12 cellular contexts compared by ENCODE assay signal in the genomic region with DNA sequence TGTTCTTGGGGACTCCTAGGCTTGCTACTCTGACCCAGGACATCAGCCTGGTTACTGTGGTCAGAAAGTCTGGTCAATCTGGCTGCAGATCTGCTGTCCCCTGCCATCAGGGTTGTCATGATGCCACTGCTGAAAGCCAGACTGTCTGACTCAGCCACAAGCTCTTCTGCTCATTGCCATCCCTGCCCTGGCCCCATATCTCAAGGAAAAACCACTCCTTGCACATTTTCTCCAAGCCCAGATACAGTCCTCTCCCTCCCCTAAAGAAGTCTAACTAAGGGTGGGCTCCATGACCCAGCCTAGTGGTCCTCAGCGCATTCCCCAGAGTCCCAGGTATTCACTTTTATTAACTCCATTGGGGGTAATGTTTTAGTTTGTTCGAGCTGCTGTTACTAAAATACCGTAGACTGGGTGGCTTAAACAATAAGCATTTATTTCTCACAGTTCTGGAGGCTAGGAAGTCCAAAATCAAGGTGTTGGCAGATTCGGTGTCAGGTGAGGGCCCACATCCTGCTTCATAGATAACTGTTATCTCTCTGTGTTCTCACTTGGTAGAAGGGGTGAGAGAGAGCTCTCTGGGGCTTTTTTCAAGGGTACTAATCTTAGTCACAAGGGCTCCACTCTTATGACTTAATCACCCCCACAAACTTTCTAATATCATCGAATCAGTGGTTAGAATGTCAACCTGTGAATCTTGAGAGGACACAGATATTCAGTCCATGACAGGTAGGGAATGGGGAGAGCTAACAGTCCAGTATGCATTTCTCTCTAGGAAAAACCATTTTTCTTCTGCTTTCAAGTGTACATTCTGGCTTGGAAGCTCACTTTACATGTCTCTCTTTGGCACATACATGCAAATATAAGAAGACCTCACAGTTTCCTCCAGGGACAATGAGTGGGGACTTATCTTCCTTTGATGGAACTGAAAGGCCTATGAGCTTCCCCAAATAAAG.
DNase-seq lines count a peak whose midpoint lies in the region; ATAC-seq and TF ChIP-seq lines count a peak whose summit lies in the region.
"Had no signal": no experiment of that assay in that cellular context is flagged by ENCODE, and none has a peak within 500 bp of the region (broad histone marks: within the 10 kb centered on the region; RNA-seq: fewer than 3 reads in every experiment).

No MANE protein-coding gene starts in this region.

- peaks cover 11 to 53% (median 39%) of the 10 kb centered on the region in 4 donors for H3K4me1 Mint-ChIP-seq in CD4-positive, CD25-positive, alpha-beta regulatory T cell
- peaks cover 56% of the 10 kb centered on the region for H3K4me1 Mint-ChIP-seq in activated T-cell treated with anti-CD3 and anti-CD28 coated beads, Interleukin-2, amount 50 U/mL, for 72 hours (ENCODE audit: low read depth)
- H3K4me1 Mint-ChIP-seq: brain had no signal

- H3K27ac Mint-ChIP-seq in CD4-positive, CD25-positive, alpha-beta regulatory T cell = peak overlapping the region; percentile 96 to 97 (median 97)
- peak overlapping the region; percentile 66 for H3K27ac Mint-ChIP-seq in activated T-cell treated with anti-CD3 and anti-CD28 coated beads, Interleukin-2, amount 50 U/mL, for 72 hours
- H3K27ac Mint-ChIP-seq: brain had no signal

- no peak for TF ChIP-seq CTCF in right atrium auricular region (IDR thresholded peaks at IDR 0.05)
- TF ChIP-seq CTCF in lower lobe of right lung (IDR thresholded peaks at IDR 0.05) = no peak

- peaks cover 6% of the 10 kb centered on the region for H3K27me3 Mint-ChIP-seq in CD4-positive, CD25-positive, alpha-beta regulatory T cell
- H3K27me3 Mint-ChIP-seq in activated T-cell treated with anti-CD3 and anti-CD28 coated beads, Interleukin-2, amount 50 U/mL, for 72 hours (ENCODE audit: low read depth) = peaks cover 9% of the 10 kb centered on the region
- H3K27me3 Mint-ChIP-seq: brain had no signal

- peaks cover 30% of the 10 kb centered on the region for H3K4me1 ChIP-seq in CD4-positive, CD25-positive, alpha-beta regulatory T cell (ENCODE audit: control insufficient read depth, insufficient read depth, low read length, poor library complexity, severe bottlenecking)
- H3K4me1 ChIP-seq in right atrium auricular region = no peaks in the 10 kb centered on the region
- peaks cover 23% of the 10 kb centered on the region for H3K4me1 ChIP-seq in lower lobe of right lung
- H3K4me1 ChIP-seq: vagina had no signal

- H3K36me3 Mint-ChIP-seq in CD4-positive, CD25-positive, alpha-beta regulatory T cell = peaks cover 5% of the 10 kb centered on the region
- peaks cover 9 to 16% of the 10 kb centered on the region in 2 donors for H3K36me3 Mint-ChIP-seq in activated T-cell treated with anti-CD3 and anti-CD28 coated beads, Interleukin-2, amount 50 U/mL, for 72 hours (ENCODE audit: insufficient read depth in 2 of 2)
- H3K36me3 Mint-ChIP-seq: brain had no signal

- no peaks in the 10 kb centered on the region for H3K36me3 ChIP-seq in CD4-positive, CD25-positive, alpha-beta regulatory T cell (ENCODE audit: control insufficient read depth, insufficient read depth, low read length)
- no peaks in the 10 kb centered on the region for H3K36me3 ChIP-seq in right atrium auricular region
- no peaks in the 10 kb centered on the region for H3K36me3 ChIP-seq in lower lobe of right lung
- H3K36me3 ChIP-seq: vagina had no signal

- H3K27me3 ChIP-seq in CD4-positive, CD25-positive, alpha-beta regulatory T cell (ENCODE audit: control insufficient read depth, insufficient read depth, low read length) = no peaks in the 10 kb centered on the region
- H3K27me3 ChIP-seq in right atrium auricular region (no peaks in the 10 kb centered on the region), lower lobe of right lung (ENCODE audit: low read depth) (no peaks in the 10 kb centered on the region)
- H3K27me3 ChIP-seq: vagina had no signal

- peak overlapping the region in 3 of 4 donors; percentile 7 to 63 (median 43) for H3K4me3 Mint-ChIP-seq in CD4-positive, CD25-positive, alpha-beta regulatory T cell
- H3K4me3 Mint-ChIP-seq in activated T-cell treated with anti-CD3 and anti-CD28 coated beads, Interleukin-2, amount 50 U/mL, for 72 hours = peak overlapping the region; percentile 47 to 61
- H3K4me3 Mint-ChIP-seq: brain had no signal

- H3K9me3 ChIP-seq in CD4-positive, CD25-positive, alpha-beta regulatory T cell (ENCODE audit: control insufficient read depth in 2 of 2, low read length in 2 of 2) = peaks cover 2 to 7% of the 10 kb centered on the region in 2 experiments
- H3K9me3 ChIP-seq in right atrium auricular region (peaks cover 0 to 6% of the 10 kb centered on the region in 2 donors), lower lobe of right lung (no peaks in the 10 kb centered on the region)
- H3K9me3 ChIP-seq: vagina had no signal

- DNase-seq in CD4-positive, CD25-positive, alpha-beta regulatory T cell = peak in 2 of 3 donors; percentile 60 to 77
- DNase-seq in activated T-cell treated with anti-CD3 and anti-CD28 coated beads, Interleukin-2, amount 50 U/mL, for 72 hours = peak; percentile 50 to 55
- DNase-seq in right atrium auricular region (ENCODE audit: low spot score) (no peak), SW480 (ENCODE audit: low spot score) (no peak), lower lobe of right lung (no peak)
- DNase-seq: DMS153, IMR-90 had no signal

- H3K9me3 Mint-ChIP-seq in CD4-positive, CD25-positive, alpha-beta regulatory T cell = peaks cover 0 to 15% (median 4%) of the 10 kb centered on the region in 7 donors
- peaks cover 6 to 12% of the 10 kb centered on the region in 2 donors for H3K9me3 Mint-ChIP-seq in activated T-cell treated with anti-CD3 and anti-CD28 coated beads, Interleukin-2, amount 50 U/mL, for 72 hours

- intact Hi-C loops in lower lobe of right lung (cut with DNase I) = no loop called here

- peak overlapping the region; percentile 20 for H3K4me3 ChIP-seq in CD4-positive, CD25-positive, alpha-beta regulatory T cell (ENCODE audit: low read depth, low read length)
- H3K4me3 ChIP-seq in right atrium auricular region (no peak overlapping the region), lower lobe of right lung (no peak overlapping the region)
- H3K4me3 ChIP-seq: vagina had no signal

- H3K27ac ChIP-seq in CD4-positive, CD25-positive, alpha-beta regulatory T cell (ENCODE audit: insufficient read depth, low read length, poor library complexity, severe bottlenecking) = peak overlapping the region; percentile 64
- no peak overlapping the region for H3K27ac ChIP-seq in right atrium auricular region
- H3K27ac ChIP-seq in lower lobe of right lung = no peak overlapping the region
- H3K27ac ChIP-seq: vagina had no signal

- ATAC-seq in CD4-positive, CD25-positive, alpha-beta regulatory T cell (ENCODE audit: low read depth in 2 of 2) = peak; percentile 82 to 87
- ATAC-seq in GM19035 (IDR thresholded peaks at IDR 0.05; ENCODE audit: unreplicated experiment) (peak; percentile 80), HG03064 (IDR thresholded peaks at IDR 0.05; ENCODE audit: low read depth, unreplicated experiment) (peak; percentile 70), HG03457 (IDR thresholded peaks at IDR 0.05; ENCODE audit: unreplicated experiment) (no peak), lower lobe of right lung (no peak)
- ATAC-seq in activated T-cell treated with anti-CD3 and anti-CD28 coated beads, Interleukin-2, amount 50 U/mL, for 72 hours (replicated peaks in 1 of 2) = peak; percentile 94 to 95

Comparison
In these comparisons a context has a peak if more than half of its experiments do, and no peak if none do; other contexts are left out.
1. ATAC-seq: peak in CD4-positive, CD25-positive, alpha-beta regulatory T cell (2 of 2), GM19035 (single experiment), HG03064 (single experiment) and activated T-cell treated with anti-CD3 and anti-CD28 coated beads, Interleukin-2, amount 50 U/mL, for 72 hours (2 of 2); none in HG03457 (single experiment) and lower lobe of right lung (0 of 2).
2. DNase-seq: peak in CD4-positive, CD25-positive, alpha-beta regulatory T cell (2 of 3) and activated T-cell treated with anti-CD3 and anti-CD28 coated beads, Interleukin-2, amount 50 U/mL, for 72 hours (2 of 2); none in right atrium auricular region (single experiment), SW480 (single experiment) and lower lobe of right lung (single experiment).